7 cellular contexts compared by ENCODE assay signal in genomic region chr7:72913750-72914149, GRCh38. TPM values are rescaled to one million over a fixed set of nuclear protein-coding genes. Genes with fewer than 3 reads are reported as not detected.
"Had no signal": no experiment of that assay in that cellular context is flagged by ENCODE, and none has a peak within 500 bp of the region (broad histone marks: within the 10 kb centered on the region; RNA-seq: fewer than 3 reads in every experiment).

No MANE protein-coding gene starts in this region.

RNA-seq across cellular contexts. Expression of gene TRIM74, which starts 55.5 kb away (rescaled TPM):
- total RNA-seq: fibroblast of villous mesenchyme, left ventricle myocardium inferior, myocyte, pulmonary artery endothelial cell, SJCRH30, vagina had no signal
- polyA plus RNA-seq: immature natural killer cell had no signal
